In the genomic region with DNA sequence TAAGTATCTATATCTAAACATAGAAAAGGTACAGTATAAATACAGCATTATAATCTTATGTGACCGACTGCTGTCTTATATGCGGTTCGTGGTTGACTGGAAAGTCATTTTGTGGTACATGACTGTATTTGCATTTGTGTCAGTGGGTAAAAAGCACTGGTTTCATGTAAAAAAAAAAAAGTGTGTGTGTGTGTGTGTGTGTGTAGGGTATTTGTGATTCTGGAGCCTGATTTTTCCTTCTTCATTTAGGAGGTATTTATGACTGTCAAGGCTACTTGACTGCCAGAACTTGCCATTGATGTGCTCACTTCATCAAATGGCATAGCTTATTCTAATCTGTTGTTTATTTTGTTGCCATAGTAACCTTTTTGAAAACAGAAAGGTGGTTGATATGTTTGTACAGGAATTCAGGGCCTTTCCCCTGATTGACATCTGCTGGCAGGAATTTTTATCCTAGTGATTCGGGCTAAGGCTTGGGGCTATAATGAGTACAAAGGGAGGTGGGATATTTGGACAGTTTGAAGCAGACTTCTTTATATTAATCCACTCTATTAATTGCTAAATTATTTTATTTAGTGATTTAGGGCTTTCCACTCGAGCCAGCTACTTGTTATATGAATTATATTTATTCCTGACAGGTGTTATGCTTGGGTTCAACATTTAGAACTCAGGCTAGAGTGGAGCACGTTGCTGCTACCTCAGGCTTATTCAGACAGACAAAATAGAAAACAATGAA, we compare ENCODE assay signal across 2 cellular contexts.
TF ChIP-seq lines count a peak whose summit lies in the region.

No MANE protein-coding gene starts in this region.

TF ChIP-seq in GM12878, 131 proteins besides CTCF, POLR2A, EP300 and RAD21 (continued from another document and continues in another):
- TF ChIP-seq, protein P1, sequence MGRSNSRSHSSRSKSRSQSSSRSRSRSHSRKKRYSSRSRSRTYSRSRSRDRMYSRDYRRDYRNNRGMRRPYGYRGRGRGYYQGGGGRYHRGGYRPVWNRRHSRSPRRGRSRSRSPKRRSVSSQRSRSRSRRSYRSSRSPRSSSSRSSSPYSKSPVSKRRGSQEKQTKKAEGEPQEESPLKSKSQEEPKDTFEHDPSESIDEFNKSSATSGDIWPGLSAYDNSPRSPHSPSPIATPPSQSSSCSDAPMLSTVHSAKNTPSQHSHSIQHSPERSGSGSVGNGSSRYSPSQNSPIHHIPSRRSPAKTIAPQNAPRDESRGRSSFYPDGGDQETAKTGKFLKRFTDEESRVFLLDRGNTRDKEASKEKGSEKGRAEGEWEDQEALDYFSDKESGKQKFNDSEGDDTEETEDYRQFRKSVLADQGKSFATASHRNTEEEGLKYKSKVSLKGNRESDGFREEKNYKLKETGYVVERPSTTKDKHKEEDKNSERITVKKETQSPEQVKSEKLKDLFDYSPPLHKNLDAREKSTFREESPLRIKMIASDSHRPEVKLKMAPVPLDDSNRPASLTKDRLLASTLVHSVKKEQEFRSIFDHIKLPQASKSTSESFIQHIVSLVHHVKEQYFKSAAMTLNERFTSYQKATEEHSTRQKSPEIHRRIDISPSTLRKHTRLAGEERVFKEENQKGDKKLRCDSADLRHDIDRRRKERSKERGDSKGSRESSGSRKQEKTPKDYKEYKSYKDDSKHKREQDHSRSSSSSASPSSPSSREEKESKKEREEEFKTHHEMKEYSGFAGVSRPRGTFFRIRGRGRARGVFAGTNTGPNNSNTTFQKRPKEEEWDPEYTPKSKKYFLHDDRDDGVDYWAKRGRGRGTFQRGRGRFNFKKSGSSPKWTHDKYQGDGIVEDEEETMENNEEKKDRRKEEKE (IDR thresholded peaks at IDR 0.05): no peak
- TF ChIP-seq BMI1 (IDR thresholded peaks at IDR 0.05; ENCODE audit: borderline replicate concordance): peak; percentile 86
- no peak for TF ChIP-seq POLR2AphosphoS5 (IDR thresholded peaks at IDR 0.05; ENCODE audit: low read length)
- TF ChIP-seq, protein P2, sequence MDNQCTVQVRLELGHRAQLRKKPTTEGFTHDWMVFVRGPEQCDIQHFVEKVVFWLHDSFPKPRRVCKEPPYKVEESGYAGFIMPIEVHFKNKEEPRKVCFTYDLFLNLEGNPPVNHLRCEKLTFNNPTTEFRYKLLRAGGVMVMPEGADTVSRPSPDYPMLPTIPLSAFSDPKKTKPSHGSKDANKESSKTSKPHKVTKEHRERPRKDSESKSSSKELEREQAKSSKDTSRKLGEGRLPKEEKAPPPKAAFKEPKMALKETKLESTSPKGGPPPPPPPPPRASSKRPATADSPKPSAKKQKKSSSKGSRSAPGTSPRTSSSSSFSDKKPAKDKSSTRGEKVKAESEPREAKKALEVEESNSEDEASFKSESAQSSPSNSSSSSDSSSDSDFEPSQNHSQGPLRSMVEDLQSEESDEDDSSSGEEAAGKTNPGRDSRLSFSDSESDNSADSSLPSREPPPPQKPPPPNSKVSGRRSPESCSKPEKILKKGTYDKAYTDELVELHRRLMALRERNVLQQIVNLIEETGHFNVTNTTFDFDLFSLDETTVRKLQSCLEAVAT (IDR thresholded peaks at IDR 0.05): peak; percentile 97
- TF ChIP-seq, protein P3, sequence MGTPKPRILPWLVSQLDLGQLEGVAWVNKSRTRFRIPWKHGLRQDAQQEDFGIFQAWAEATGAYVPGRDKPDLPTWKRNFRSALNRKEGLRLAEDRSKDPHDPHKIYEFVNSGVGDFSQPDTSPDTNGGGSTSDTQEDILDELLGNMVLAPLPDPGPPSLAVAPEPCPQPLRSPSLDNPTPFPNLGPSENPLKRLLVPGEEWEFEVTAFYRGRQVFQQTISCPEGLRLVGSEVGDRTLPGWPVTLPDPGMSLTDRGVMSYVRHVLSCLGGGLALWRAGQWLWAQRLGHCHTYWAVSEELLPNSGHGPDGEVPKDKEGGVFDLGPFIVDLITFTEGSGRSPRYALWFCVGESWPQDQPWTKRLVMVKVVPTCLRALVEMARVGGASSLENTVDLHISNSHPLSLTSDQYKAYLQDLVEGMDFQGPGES (IDR thresholded peaks at IDR 0.05): no peak
- peak; percentile 59 for TF ChIP-seq IKZF1 (conservative IDR thresholded peaks at IDR 0.05)
- TF ChIP-seq CHD1 (IDR thresholded peaks at IDR 0.05; ENCODE audit: low read depth, low read length): no peak
- 0 out of 2 replicates have a peak, but pooled peaks have one; percentile 24 for TF ChIP-seq BACH1 (IDR thresholded peaks at IDR 0.05; ENCODE audit: borderline replicate concordance)
- TF ChIP-seq RBBP5 (conservative IDR thresholded peaks at IDR 0.05): no peak
- TF ChIP-seq CBX3 (IDR thresholded peaks at IDR 0.05; ENCODE audit: borderline replicate concordance, low read depth): no peak
- TF ChIP-seq HDGF (IDR thresholded peaks at IDR 0.05): no peak
- TF ChIP-seq RB1 (IDR thresholded peaks at IDR 0.05; ENCODE audit: borderline replicate concordance): no peak
- TF ChIP-seq, protein P4, sequence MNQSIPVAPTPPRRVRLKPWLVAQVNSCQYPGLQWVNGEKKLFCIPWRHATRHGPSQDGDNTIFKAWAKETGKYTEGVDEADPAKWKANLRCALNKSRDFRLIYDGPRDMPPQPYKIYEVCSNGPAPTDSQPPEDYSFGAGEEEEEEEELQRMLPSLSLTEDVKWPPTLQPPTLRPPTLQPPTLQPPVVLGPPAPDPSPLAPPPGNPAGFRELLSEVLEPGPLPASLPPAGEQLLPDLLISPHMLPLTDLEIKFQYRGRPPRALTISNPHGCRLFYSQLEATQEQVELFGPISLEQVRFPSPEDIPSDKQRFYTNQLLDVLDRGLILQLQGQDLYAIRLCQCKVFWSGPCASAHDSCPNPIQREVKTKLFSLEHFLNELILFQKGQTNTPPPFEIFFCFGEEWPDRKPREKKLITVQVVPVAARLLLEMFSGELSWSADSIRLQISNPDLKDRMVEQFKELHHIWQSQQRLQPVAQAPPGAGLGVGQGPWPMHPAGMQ (IDR thresholded peaks at IDR 0.05; ENCODE audit: borderline replicate concordance): 0 out of 2 replicates have a peak, but pooled peaks have one; percentile 53
- TF ChIP-seq, protein P5, sequence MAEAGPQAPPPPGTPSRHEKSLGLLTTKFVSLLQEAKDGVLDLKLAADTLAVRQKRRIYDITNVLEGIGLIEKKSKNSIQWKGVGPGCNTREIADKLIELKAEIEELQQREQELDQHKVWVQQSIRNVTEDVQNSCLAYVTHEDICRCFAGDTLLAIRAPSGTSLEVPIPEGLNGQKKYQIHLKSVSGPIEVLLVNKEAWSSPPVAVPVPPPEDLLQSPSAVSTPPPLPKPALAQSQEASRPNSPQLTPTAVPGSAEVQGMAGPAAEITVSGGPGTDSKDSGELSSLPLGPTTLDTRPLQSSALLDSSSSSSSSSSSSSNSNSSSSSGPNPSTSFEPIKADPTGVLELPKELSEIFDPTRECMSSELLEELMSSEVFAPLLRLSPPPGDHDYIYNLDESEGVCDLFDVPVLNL (IDR thresholded peaks at IDR 0.05; ENCODE audit: low read depth, low read length): no peak
- TF ChIP-seq ZNF384 (IDR thresholded peaks at IDR 0.05; ENCODE audit: borderline replicate concordance, low read depth, low read length): peak; percentile 94
- TF ChIP-seq NRF1 (conservative IDR thresholded peaks at IDR 0.05; ENCODE audit: low read depth, low read length): no peak
- TF ChIP-seq BRCA1 (IDR thresholded peaks at IDR 0.05; ENCODE audit: low read depth, low read length): no peak

TF ChIP-seq in liver, 16 proteins besides CTCF, POLR2A, EP300 and RAD21 (continued from another document):
- TF ChIP-seq SP1 (IDR thresholded peaks at IDR 0.05) (peak; percentile 15), GABPA (IDR thresholded peaks at IDR 0.05 in 1 of 2, conservative IDR thresholded peaks at IDR 0.05 in 1 of 2) (no peak), HNF4A (conservative IDR thresholded peaks at IDR 0.05) (no peak), RXRA (IDR thresholded peaks at IDR 0.05) (peak in 1 of 2 donors; percentile 12)
- TF ChIP-seq, protein P6, sequence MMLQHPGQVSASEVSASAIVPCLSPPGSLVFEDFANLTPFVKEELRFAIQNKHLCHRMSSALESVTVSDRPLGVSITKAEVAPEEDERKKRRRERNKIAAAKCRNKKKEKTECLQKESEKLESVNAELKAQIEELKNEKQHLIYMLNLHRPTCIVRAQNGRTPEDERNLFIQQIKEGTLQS (IDR thresholded peaks at IDR 0.05): no peak
